Comparison of ENCODE assay signal across 8 cellular contexts in genomic region chr4:161260819-161261218, GRCh38.
"Had no signal": no experiment of that assay in that cellular context is flagged by ENCODE, and none has a peak within 500 bp of the region (broad histone marks: within the 10 kb centered on the region; RNA-seq: fewer than 3 reads in every experiment).

No MANE protein-coding gene starts in this region.

- H3K27ac ChIP-seq: HL-60, KMS-11 had no signal

- ATAC-seq: HepG2, K562 had no signal

- H3K4me3 ChIP-seq: K562 had no signal

- DNase-seq: IMR-90, KBM-7, KG1 had no signal

- H3K4me2 ChIP-seq: KMS-11 had no signal

- H3K9ac ChIP-seq: KMS-11 had no signal

- FAIRE-seq: HepG2, HTR-8/SVneo, K562 had no signal
